Comparison of ENCODE assay signal across 26 cellular contexts in the genomic region with DNA sequence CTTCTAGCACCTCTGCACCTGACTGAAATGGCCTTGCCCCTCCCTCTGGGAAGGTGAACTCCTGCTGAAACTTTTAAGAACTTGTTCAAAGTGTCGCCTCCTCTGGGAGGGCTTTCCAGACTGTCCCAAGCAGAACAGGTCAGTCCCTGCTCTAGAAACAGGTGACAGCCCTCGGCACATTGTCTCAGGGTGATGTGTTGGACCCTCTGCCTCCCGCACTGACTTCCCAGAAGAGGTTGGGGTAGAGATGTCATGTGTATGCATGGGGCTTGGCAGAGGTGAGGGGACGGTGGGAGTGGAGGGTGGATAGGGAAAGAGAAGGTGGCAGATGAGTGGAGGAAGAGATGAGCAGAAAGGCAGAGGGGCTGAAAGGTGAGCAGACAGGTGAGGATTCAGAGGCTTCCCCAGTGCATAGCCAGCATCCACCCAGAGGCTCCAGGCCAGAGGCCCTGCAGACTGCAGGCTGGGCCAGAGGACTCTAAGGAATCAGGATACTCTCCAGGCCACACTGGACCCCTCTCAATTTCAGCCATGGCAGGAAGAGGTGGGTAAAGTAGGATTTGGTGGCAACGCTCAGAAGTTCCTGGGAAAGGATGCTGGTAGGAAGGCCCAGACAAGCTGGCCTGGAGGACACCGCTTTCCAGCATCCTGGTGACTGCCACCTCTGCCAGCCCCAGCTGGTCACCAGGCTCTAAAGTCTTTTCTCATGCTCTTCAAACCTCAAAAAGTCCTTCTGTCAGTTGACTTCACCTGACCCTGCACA. TPM values are rescaled to one million over a fixed set of nuclear protein-coding genes. Genes with fewer than 3 reads are reported as not detected.
DNase-seq lines count a peak whose midpoint lies in the region; ATAC-seq and TF ChIP-seq lines count a peak whose summit lies in the region.
"Had no signal": no experiment of that assay in that cellular context is flagged by ENCODE, and none has a peak within 500 bp of the region (broad histone marks: within the 10 kb centered on the region; RNA-seq: fewer than 3 reads in every experiment).

No MANE protein-coding gene starts in this region.

- peaks cover 72% of the 10 kb centered on the region for H3K4me1 ChIP-seq in suprapubic skin
- H3K4me1 ChIP-seq: Peyer's patch had no signal

- ATAC-seq in GM18861 (IDR thresholded peaks at IDR 0.05; ENCODE audit: unreplicated experiment) (no peak), HG03097 (IDR thresholded peaks at IDR 0.05; ENCODE audit: low FRiP score, unreplicated experiment) (no peak)
- ATAC-seq: T-helper 17 cell had no signal

- no peak for TF ChIP-seq POLR2A in suprapubic skin (IDR thresholded peaks at IDR 0.05)

- H3K4me3 ChIP-seq in suprapubic skin = no peak overlapping the region
- H3K4me3 ChIP-seq: MG63, Peyer's patch had no signal

- TF ChIP-seq CTCF in suprapubic skin (IDR thresholded peaks at IDR 0.05) = no peak

- DNase-seq in activated effector memory CD4-positive, alpha-beta T cell treated with anti-CD3 and anti-CD28 coated beads, Interleukin-2, amount 50 U/mL, for 16 hours = peak; percentile 54
- DNase-seq in activated effector memory CD4-positive, alpha-beta T cell treated with Interleukin-2 at 50 U/mL for 16 hours = no peak
- DNase-seq in GM19238 (ENCODE audit: insufficient read length, low spot score) (peak; percentile 1), islet precursor cell (peak; percentile 41), suprapubic skin (ENCODE audit: low spot score in 2 of 2) (peak; percentile 52 to 63), Kasumi-1 (lab: John Stamatoyannopoulos, UW) (no peak)
- DNase-seq: activated CD4-positive, alpha-beta T cell treated with anti-CD3 and anti-CD28 coated beads, Interleukin-2, amount 50 U/mL, for 1 hour; activated naive CD8-positive, alpha-beta T cell treated with anti-CD3 and anti-CD28 coated beads for 36 hours; Calu3; cerebellar nuclear complex; effector CD4-positive, alpha-beta T cell; erythroblast; foreskin fibroblast; HCEC 1CT; hippocampal formation; MG63; NCI-H1417 treated with DMSO at 0.1 percent for 48 hours; NCI-H2107; NCI-H510A; NK-92 treated with Interleukin-12 subunit alpha and Interleukin-12 subunit beta, amount 100 ng/mL, for 24 hours; occipital lobe; retina; T-helper 17 cell had no signal

- no peak overlapping the region for H3K27ac ChIP-seq in suprapubic skin
- H3K27ac ChIP-seq: Peyer's patch had no signal

- no peaks in the 10 kb centered on the region for H3K36me3 ChIP-seq in suprapubic skin
- H3K36me3 ChIP-seq: MG63, Peyer's patch had no signal

- no peaks in the 10 kb centered on the region for H3K9me3 ChIP-seq in suprapubic skin
- H3K9me3 ChIP-seq: MG63, Peyer's patch had no signal

- no peaks in the 10 kb centered on the region for H3K27me3 ChIP-seq in suprapubic skin
- H3K27me3 ChIP-seq: MG63, Peyer's patch had no signal

- WGBS in suprapubic skin = 92% methylated on average over 6 of the region's 6 CpGs

- no peak for TF ChIP-seq EP300 in suprapubic skin (IDR thresholded peaks at IDR 0.05)

RNA-seq across cellular contexts. Expression of gene TNS1, which starts 24.8 kb away (rescaled TPM):
- 100 to 1,000 TPM in 2 of 4 donors, 10 to 100 TPM in 2; 64.1 to 145 (median 99.5) TPM for total RNA-seq in suprapubic skin

RNA-seq across cellular contexts. Expression of gene RUFY4, which starts 41.4 kb away (rescaled TPM):
- not detected for total RNA-seq in suprapubic skin

Comparison
In these comparisons a context has a peak if more than half of its experiments do, and no peak if none do; other contexts are left out.
1. DNase-seq: peak in activated effector memory CD4-positive, alpha-beta T cell treated with anti-CD3 and anti-CD28 coated beads, Interleukin-2, amount 50 U/mL, for 16 hours (single experiment), GM19238 (single experiment), islet precursor cell (single experiment) and suprapubic skin (2 of 2); none in activated effector memory CD4-positive, alpha-beta T cell treated with Interleukin-2 at 50 U/mL for 16 hours (single experiment) and Kasumi-1 (0 of 2).